Comparison of ENCODE assay signal across 22 cellular contexts in the genomic region with DNA sequence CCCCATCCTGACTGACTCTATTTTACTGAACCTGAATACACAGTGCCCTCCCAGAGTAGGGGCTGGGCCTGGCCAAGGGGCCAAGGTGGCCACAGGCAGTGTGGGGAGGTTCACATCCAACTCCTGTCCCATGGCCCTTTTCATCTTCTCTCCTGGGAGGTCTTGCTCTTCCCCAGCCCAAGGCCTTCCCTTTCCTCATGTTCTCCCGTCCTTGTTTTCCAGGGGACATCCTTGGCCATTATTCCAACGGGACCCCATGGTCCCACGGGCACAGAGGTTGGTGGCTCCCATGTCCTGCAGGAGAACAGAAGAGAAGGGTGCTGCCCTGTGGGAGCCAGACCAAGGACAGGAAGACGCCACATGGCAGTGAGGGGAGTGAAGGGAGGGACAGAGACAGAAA. TPM values are rescaled to one million over a fixed set of nuclear protein-coding genes. Genes with fewer than 3 reads are reported as not detected.
DNase-seq lines count a peak whose midpoint lies in the region; ATAC-seq and TF ChIP-seq lines count a peak whose summit lies in the region.
"Had no signal": no experiment of that assay in that cellular context is flagged by ENCODE, and none has a peak within 500 bp of the region (broad histone marks: within the 10 kb centered on the region; RNA-seq: fewer than 3 reads in every experiment).

No MANE protein-coding gene starts in this region.

- H3K4ac ChIP-seq in H9 (ENCODE audit: low read depth, low read length): no peak overlapping the region

- H3K14ac ChIP-seq in H9 (ENCODE audit: insufficient read depth, low read length): no peak overlapping the region

- 87 to 100% methylated on average over 4 of the region's 4 CpGs for WGBS in endodermal cell (ENCODE audit: insufficient coverage in 1 of 2, insufficient read length in 1 of 2), 2 experiments
- no CpG with 5 or more reads among the region's 4 CpGs for WGBS in H9 (ENCODE audit: extremely low coverage, insufficient read length, low lambda C conversion rate)

- H3K79me2 ChIP-seq in H9 (ENCODE audit: insufficient read depth, low read length): no peaks in the 10 kb centered on the region

- H2BK12ac ChIP-seq in H9 (ENCODE audit: insufficient read length, low read depth, low read length): no peak overlapping the region

- H2BK5ac ChIP-seq in H9 (ENCODE audit: insufficient read length, low read length): no peak overlapping the region

- H4K20me1 ChIP-seq in H9 (ENCODE audit: control insufficient read depth, insufficient read depth, insufficient read length): no peaks in the 10 kb centered on the region
- H4K20me1 ChIP-seq: BLaER1 had no signal

- peaks cover 27% of the 10 kb centered on the region for H3K4me1 Mint-ChIP-seq in activated naive CD4-positive, alpha-beta T cell treated with anti-CD3 and anti-CD28 coated beads for 36 hours (ENCODE audit: low read depth)
- peaks cover 11% of the 10 kb centered on the region for H3K4me1 Mint-ChIP-seq in endodermal cell
- peaks cover 0 to 12% of the 10 kb centered on the region in 2 experiments; a peak in 3 of 4 replicates for H3K4me1 Mint-ChIP-seq in H9
- H3K4me1 Mint-ChIP-seq: activated B cell treated with CpG ODN at 0.5 μM for 24 hours had no signal

- H3K36me3 ChIP-seq in endodermal cell (ENCODE audit: control insufficient read depth, insufficient read depth, low read length) (no peaks in the 10 kb centered on the region), mucosa of stomach (ENCODE audit: control insufficient read depth, insufficient read depth, low read length) (no peaks in the 10 kb centered on the region), vagina (no peaks in the 10 kb centered on the region)
- H3K36me3 ChIP-seq: BLaER1, neutrophil, SJCRH30 had no signal

- no peak overlapping the region for H4K8ac ChIP-seq in H9 (replicated peaks; ENCODE audit: insufficient read length, low read depth, low read length)

- H3K56ac ChIP-seq in H9 (ENCODE audit: insufficient read length, low read depth, low read length): no peak overlapping the region

- H3K27me3 Mint-ChIP-seq in activated naive CD4-positive, alpha-beta T cell treated with anti-CD3 and anti-CD28 coated beads for 36 hours (ENCODE audit: low read depth): peaks cover 56% of the 10 kb centered on the region
- H3K27me3 Mint-ChIP-seq in endodermal cell (ENCODE audit: insufficient read depth) (peaks cover 10% of the 10 kb centered on the region), H9 (ENCODE audit: low read depth) (peaks cover 3% of the 10 kb centered on the region)

- H3K23me2 ChIP-seq in H9 (ENCODE audit: insufficient read length, low read depth, low read length, poor library complexity, severe bottlenecking): no peaks in the 10 kb centered on the region

- peaks cover 8% of the 10 kb centered on the region for H3K9me3 ChIP-seq in endodermal cell (ENCODE audit: control insufficient read depth, low read length)
- no peaks in the 10 kb centered on the region for H3K9me3 ChIP-seq in mucosa of stomach (ENCODE audit: control insufficient read depth, low read length)
- H3K9me3 ChIP-seq in vagina: no peaks in the 10 kb centered on the region
- no peaks in the 10 kb centered on the region for H3K9me3 ChIP-seq in H9 (ENCODE audit: control insufficient read depth, low read depth, low read length)
- H3K9me3 ChIP-seq: neutrophil, SJCRH30 had no signal

- no peak for DNase-seq in activated naive CD4-positive, alpha-beta T cell treated with anti-CD3 and anti-CD28 coated beads for 36 hours
- DNase-seq in activated naive CD4-positive, alpha-beta T cell (lab: John Stamatoyannopoulos, UW): no peak
- DNase-seq in endodermal cell (peak; percentile 22), vagina (ENCODE audit: extremely low spot score in 2 of 2) (peak in 1 of 2 donors; percentile 96), H9 (no peak), mucosa of gallbladder (ENCODE audit: low spot score) (no peak)
- DNase-seq: 8988T; activated B cell treated with CpG ODN at 0.5 μM for 24 hours; activated CD8-positive, alpha-beta T cell treated with anti-CD3 and anti-CD28 coated beads for 36 hours; activated T-cell treated with anti-CD3 and anti-CD28 coated beads, Interleukin-2, amount 50 U/mL, for 1 hour; NCI-H1436; NCI-H2171; SJCRH30; stimulated activated naive CD4-positive, alpha-beta T cell had no signal

- peak overlapping the region; percentile 33 for H3K27ac Mint-ChIP-seq in activated naive CD4-positive, alpha-beta T cell treated with anti-CD3 and anti-CD28 coated beads for 36 hours
- H3K27ac Mint-ChIP-seq in endodermal cell: no peak overlapping the region
- no peak overlapping the region; a peak in 1 of 7 replicates for H3K27ac Mint-ChIP-seq in H9
- H3K27ac Mint-ChIP-seq: activated B cell treated with CpG ODN at 0.5 μM for 24 hours; activated CD8-positive, alpha-beta T cell treated with anti-CD3 and anti-CD28 coated beads for 36 hours; activated naive CD4-positive, alpha-beta T cell treated with anti-CD3 and anti-CD28 coated beads, Interleukin-2, amount 50 U/mL, for 72 hours had no signal

- H3K27ac ChIP-seq in endodermal cell (ENCODE audit: low read depth, low read length) (no peak overlapping the region), vagina (peak overlapping the region; percentile 84), H9 (ENCODE audit: insufficient read length, low read depth, low read length) (no peak overlapping the region)
- H3K27ac ChIP-seq: BLaER1, neutrophil, SJCRH30 had no signal

- peaks cover 2% of the 10 kb centered on the region for H3K36me3 Mint-ChIP-seq in activated naive CD4-positive, alpha-beta T cell treated with anti-CD3 and anti-CD28 coated beads for 36 hours (ENCODE audit: low read depth)
- H3K36me3 Mint-ChIP-seq in endodermal cell (ENCODE audit: low read depth) (no peaks in the 10 kb centered on the region), H9 (ENCODE audit: insufficient read depth in 1 of 3, low read depth in 3 of 3) (peaks cover 0 to 5% (median 0%) of the 10 kb centered on the region in 3 experiments; a peak in 2 of 7 replicates)
- H3K36me3 Mint-ChIP-seq: brain had no signal

- H3K18ac ChIP-seq in H9 (ENCODE audit: insufficient read length, low read depth, low read length): no peak overlapping the region

- no peaks in the 10 kb centered on the region for H3K9me3 Mint-ChIP-seq in activated naive CD4-positive, alpha-beta T cell treated with anti-CD3 and anti-CD28 coated beads for 36 hours
- H3K9me3 Mint-ChIP-seq in endodermal cell (peaks cover 14% of the 10 kb centered on the region), H9 (peaks cover 0 to 5% of the 10 kb centered on the region in 2 experiments; a peak in 2 of 5 replicates)
- H3K9me3 Mint-ChIP-seq: activated CD8-positive, alpha-beta T cell treated with anti-CD3 and anti-CD28 coated beads for 36 hours had no signal

- H3K4me3 Mint-ChIP-seq in activated naive CD4-positive, alpha-beta T cell treated with anti-CD3 and anti-CD28 coated beads for 36 hours: no peak overlapping the region
- H3K4me3 Mint-ChIP-seq in endodermal cell (no peak overlapping the region), H9 (no peak overlapping the region; a peak in 1 of 5 replicates)
- H3K4me3 Mint-ChIP-seq: activated B cell treated with CpG ODN at 0.5 μM for 24 hours; activated CD8-positive, alpha-beta T cell treated with anti-CD3 and anti-CD28 coated beads for 36 hours; brain had no signal

- CTCF ChIA-PET in activated naive CD4-positive, alpha-beta T cell treated with anti-CD3 and anti-CD28 coated beads for 36 hours (lab: Charles Lee): interaction anchor here (1.1 kb wide), 1 partner anchor 52 kb away, joined by 4 read pairs; no protein-coding TSS in a partner anchor

- no peak overlapping the region for H3K23ac ChIP-seq in H9 (ENCODE audit: insufficient read length, low read depth, low read length)

- H2BK15ac ChIP-seq in H9 (ENCODE audit: low read depth, low read length): no peak overlapping the region

- intact Hi-C loops in activated naive CD4-positive, alpha-beta T cell treated with anti-CD3 and anti-CD28 coated beads for 36 hours (cut with micrococcal nuclease): no loop called here
- intact Hi-C loops in vagina (cut with DNase I): no loop called here

- H3K4me1 ChIP-seq in endodermal cell (ENCODE audit: control insufficient read depth, insufficient read depth, low read length): no peaks in the 10 kb centered on the region
- peaks cover 73% of the 10 kb centered on the region for H3K4me1 ChIP-seq in mucosa of stomach (ENCODE audit: control insufficient read depth, insufficient read depth, low read length)
- peaks cover 68% of the 10 kb centered on the region for H3K4me1 ChIP-seq in vagina
- no peaks in the 10 kb centered on the region for H3K4me1 ChIP-seq in H9 (ENCODE audit: insufficient read depth, low read length)

- H2AK5ac ChIP-seq in H9 (ENCODE audit: insufficient read length, low read length): no peak overlapping the region

- TF ChIP-seq POLR2A in vagina (IDR thresholded peaks at IDR 0.05): no peak

- no peak overlapping the region for H3T11ph ChIP-seq in H9 (ENCODE audit: low read length)

- H4K91ac ChIP-seq in H9 (ENCODE audit: insufficient read length, low read depth, low read length): no peak overlapping the region

- H4K5ac ChIP-seq in H9 (ENCODE audit: insufficient read length, low read depth, low read length): no peak overlapping the region

- H2AFZ ChIP-seq in H9 (ENCODE audit: low read length): no peak overlapping the region

- TF ChIP-seq CTCF in endodermal cell (conservative IDR thresholded peaks at IDR 0.05) (no peak), vagina (IDR thresholded peaks at IDR 0.05) (no peak), H9 (conservative IDR thresholded peaks at IDR 0.05) (no peak)

- H3K27me3 ChIP-seq in endodermal cell (ENCODE audit: control insufficient read depth, insufficient read depth, low read length, poor library complexity, severe bottlenecking): no peaks in the 10 kb centered on the region
- no peaks in the 10 kb centered on the region for H3K27me3 ChIP-seq in mucosa of stomach (ENCODE audit: control insufficient read depth, insufficient read depth, low read length)
- H3K27me3 ChIP-seq in vagina: no peaks in the 10 kb centered on the region
- H3K27me3 ChIP-seq in H9 (ENCODE audit: insufficient read depth, low read length): no peaks in the 10 kb centered on the region
- H3K27me3 ChIP-seq: BLaER1, SJCRH30 had no signal

- H2BK120ac ChIP-seq in H9 (ENCODE audit: low read depth, low read length, poor library complexity, severe bottlenecking): no peak overlapping the region

- ATAC-seq in GM21619 (IDR thresholded peaks at IDR 0.05; ENCODE audit: unreplicated experiment): no peak
- ATAC-seq: activated CD8-positive, alpha-beta T cell treated with anti-CD3 and anti-CD28 coated beads for 36 hours had no signal

- no peaks in the 10 kb centered on the region for H3K79me1 ChIP-seq in H9 (ENCODE audit: insufficient read depth, low read depth, low read length, poor library complexity, severe bottlenecking)

- no peak overlapping the region for H3K9ac ChIP-seq in endodermal cell (ENCODE audit: extremely low read depth, low read length, poor library complexity, severe bottlenecking)
- H3K9ac ChIP-seq in mucosa of stomach (ENCODE audit: low read length): peak overlapping the region; percentile 8
- H3K9ac ChIP-seq in H9 (ENCODE audit: extremely low read depth, insufficient read length, low read length): no peak overlapping the region
- H3K9ac ChIP-seq: BLaER1 had no signal

- H3K4me2 ChIP-seq in H9 (ENCODE audit: insufficient read depth, insufficient read length, low read length): no peak overlapping the region
- H3K4me2 ChIP-seq: BLaER1 had no signal

- no peak overlapping the region for H2BK20ac ChIP-seq in H9 (ENCODE audit: low read depth, low read length, poor library complexity, severe bottlenecking)

- H3K4me3 ChIP-seq in endodermal cell (ENCODE audit: low read length): no peak overlapping the region
- H3K4me3 ChIP-seq in mucosa of stomach (ENCODE audit: low read length): no peak overlapping the region
- no peak overlapping the region for H3K4me3 ChIP-seq in vagina
- H3K4me3 ChIP-seq: BLaER1, coronary artery, SJCRH30 had no signal

RNA-seq across cellular contexts. Expression of a gene that starts 10.4 kb away (rescaled TPM):
- under 1 TPM; 0.17 to 0.38 TPM for total RNA-seq in activated naive CD4-positive, alpha-beta T cell treated with anti-CD3 and anti-CD28 coated beads for 36 hours
- 1 to 10 TPM; 2.7 to 5.2 TPM for total RNA-seq in endodermal cell
- polyA plus RNA-seq in endodermal cell (2013, experiment 1 of 2): 0.85 TPM
- 1.2 TPM for polyA plus RNA-seq in endodermal cell (2013, experiment 2 of 2)
- total RNA-seq in vagina: 56.7 TPM
- 5.0 and 5.5 TPM in 2 replicates for total RNA-seq in H9 (2021)
- 43.7 TPM for total RNA-seq in mucosa of gallbladder
- total RNA-seq: activated B cell treated with CpG ODN at 0.5 μM for 24 hours; activated CD8-positive, alpha-beta T cell treated with anti-CD3 and anti-CD28 coated beads for 36 hours; activated naive CD4-positive, alpha-beta T cell treated with anti-CD3 and anti-CD28 coated beads, Interleukin-2, amount 50 U/mL, for 72 hours; T-helper 2 cell treated with Interferon-gamma antibody and Interleukin-4, amounts not matched to agents 100 ng/mL and 5 ng/mL, for 36 hours had no signal
